In genomic region chr12:4828176-4828575, GRCh38 we compare ENCODE assay signal across 23 cellular contexts.
DNase-seq lines count a peak whose midpoint lies in the region; ATAC-seq and TF ChIP-seq lines count a peak whose summit lies in the region.
"Had no signal": no experiment of that assay in that cellular context is flagged by ENCODE, and none has a peak within 500 bp of the region (broad histone marks: within the 10 kb centered on the region; RNA-seq: fewer than 3 reads in every experiment).

No MANE protein-coding gene starts in this region.

- peak overlapping the region; percentile 78 for H3K4me3 Mint-ChIP-seq in stimulated activated naive CD8-positive, alpha-beta T cell treated with anti-CD3 and anti-CD28 coated beads, Interleukin-15, Interleukin-2, amounts not matched to agents 100 ng/mL and 50 ng/mL, for 24 hours
- peak overlapping the region; percentile 92 for H3K4me3 Mint-ChIP-seq in activated T-helper 2 cell treated with anti-CD3 and anti-CD28 coated beads, Interferon-gamma antibody, Interleukin-2, Interleukin-4, amounts not matched to agents 10 μg/mL and 5 μg/mL and 100 μg/mL, durations not matched to agents 14 hours and 24 hours and 36 hours (ENCODE audit: low read depth)
- peak overlapping the region; percentile 81 to 84 for H3K4me3 Mint-ChIP-seq in stimulated activated naive CD8-positive, alpha-beta T cell treated with anti-CD3 and anti-CD28 coated beads, Interleukin-15, amount 100 ng/mL, for 72 hours
- H3K4me3 Mint-ChIP-seq: central memory CD8-positive, alpha-beta T cell; H9 had no signal

- H2AFZ ChIP-seq in Loucy (ENCODE audit: low read length): no peak overlapping the region
- H2AFZ ChIP-seq: parathyroid adenoma had no signal

- no peaks in the 10 kb centered on the region for H3K27me3 Mint-ChIP-seq in stimulated activated naive CD8-positive, alpha-beta T cell treated with anti-CD3 and anti-CD28 coated beads, Interleukin-15, Interleukin-2, amounts not matched to agents 100 ng/mL and 50 ng/mL, for 24 hours
- no peaks in the 10 kb centered on the region for H3K27me3 Mint-ChIP-seq in activated T-helper 2 cell treated with anti-CD3 and anti-CD28 coated beads, Interferon-gamma antibody, Interleukin-2, Interleukin-4, amounts not matched to agents 10 μg/mL and 5 μg/mL and 100 μg/mL, durations not matched to agents 14 hours and 24 hours and 36 hours (ENCODE audit: low read depth)
- H3K27me3 Mint-ChIP-seq in stimulated activated naive CD8-positive, alpha-beta T cell treated with anti-CD3 and anti-CD28 coated beads, Interleukin-15, amount 100 ng/mL, for 72 hours: no peaks in the 10 kb centered on the region
- H3K27me3 Mint-ChIP-seq: central memory CD8-positive, alpha-beta T cell; naive thymus-derived CD8-positive, alpha-beta T cell had no signal

- peak overlapping the region; percentile 87 for H3K4me3 ChIP-seq in Loucy (ENCODE audit: low read length, poor library complexity, severe bottlenecking)
- H3K4me3 ChIP-seq: sigmoid colon, SK-N-MC, stomach had no signal

- H3K9me3 Mint-ChIP-seq in stimulated activated naive CD8-positive, alpha-beta T cell treated with anti-CD3 and anti-CD28 coated beads, Interleukin-15, Interleukin-2, amounts not matched to agents 100 ng/mL and 50 ng/mL, for 24 hours: peaks cover 7% of the 10 kb centered on the region
- peaks cover 8% of the 10 kb centered on the region for H3K9me3 Mint-ChIP-seq in activated T-helper 2 cell treated with anti-CD3 and anti-CD28 coated beads, Interferon-gamma antibody, Interleukin-2, Interleukin-4, amounts not matched to agents 10 μg/mL and 5 μg/mL and 100 μg/mL, durations not matched to agents 14 hours and 24 hours and 36 hours
- peaks cover 5 to 13% of the 10 kb centered on the region in 2 donors for H3K9me3 Mint-ChIP-seq in stimulated activated naive CD8-positive, alpha-beta T cell treated with anti-CD3 and anti-CD28 coated beads, Interleukin-15, amount 100 ng/mL, for 72 hours
- H3K9me3 Mint-ChIP-seq: central memory CD8-positive, alpha-beta T cell had no signal

- no peaks in the 10 kb centered on the region for H4K20me1 ChIP-seq in Loucy (ENCODE audit: insufficient read depth, low read length, poor library complexity, severe bottlenecking)

- no peak for ATAC-seq in stimulated activated naive CD8-positive, alpha-beta T cell treated with anti-CD3 and anti-CD28 coated beads, Interleukin-15, Interleukin-2, amounts not matched to agents 100 U/mL and 50 U/mL, for 24 hours
- ATAC-seq in stimulated activated naive CD8-positive, alpha-beta T cell treated with anti-CD3 and anti-CD28 coated beads, Interleukin-15, amount 100 ng/mL, for 72 hours: no peak
- ATAC-seq in SK-N-SH treated with all-trans-retinoic acid at 6 μM for 48 hours: no peak
- no peak for ATAC-seq in left colon
- ATAC-seq: foreskin keratinocyte; naive thymus-derived CD8-positive, alpha-beta T cell had no signal

- no peak for TF ChIP-seq CTCF in Loucy (conservative IDR thresholded peaks at IDR 0.05; ENCODE audit: low read length)

- peak overlapping the region; percentile 97 for H3K9ac ChIP-seq in Loucy (ENCODE audit: low read depth, low read length, poor library complexity, severe bottlenecking)
- H3K9ac ChIP-seq: parathyroid adenoma had no signal

- H3K4me1 Mint-ChIP-seq in stimulated activated naive CD8-positive, alpha-beta T cell treated with anti-CD3 and anti-CD28 coated beads, Interleukin-15, Interleukin-2, amounts not matched to agents 100 ng/mL and 50 ng/mL, for 24 hours (ENCODE audit: low read depth): peaks cover 90% of the 10 kb centered on the region
- peaks cover 85% of the 10 kb centered on the region for H3K4me1 Mint-ChIP-seq in activated T-helper 2 cell treated with anti-CD3 and anti-CD28 coated beads, Interferon-gamma antibody, Interleukin-2, Interleukin-4, amounts not matched to agents 10 μg/mL and 5 μg/mL and 100 μg/mL, durations not matched to agents 14 hours and 24 hours and 36 hours (ENCODE audit: low read depth)
- H3K4me1 Mint-ChIP-seq in stimulated activated naive CD8-positive, alpha-beta T cell treated with anti-CD3 and anti-CD28 coated beads, Interleukin-15, amount 100 ng/mL, for 72 hours: peaks cover 78% of the 10 kb centered on the region

- intact Hi-C loops in activated T-helper 2 cell treated with anti-CD3 and anti-CD28 coated beads, Interferon-gamma antibody, Interleukin-2, Interleukin-4, amounts not matched to agents 10 μg/mL and 5 μg/mL and 100 μg/mL, durations not matched to agents 14 hours and 24 hours and 36 hours (cut with micrococcal nuclease): loop anchor here (5.0 to 10.0 kb wide), 3 partner anchors 181 to 953 kb away; partner anchors contain the start of genes AKAP3, CCND2, NDUFA9 and PARP11
- intact Hi-C loops in left colon (cut with DNase I, micrococcal nuclease): no loop called here

- H3K4me2 ChIP-seq in Loucy (ENCODE audit: low read depth, low read length, poor library complexity, severe bottlenecking): peak overlapping the region; percentile 98

- no peaks in the 10 kb centered on the region for H3K36me3 ChIP-seq in Loucy (ENCODE audit: insufficient read depth, low read length)
- H3K36me3 ChIP-seq: sigmoid colon, stomach had no signal

- H3K4me1 ChIP-seq in Loucy (ENCODE audit: insufficient read depth, low read length, poor library complexity, severe bottlenecking): peaks cover 61% of the 10 kb centered on the region
- H3K4me1 ChIP-seq: Caco-2, foreskin keratinocyte, parathyroid adenoma, sigmoid colon, stomach had no signal

- H3K27me3 ChIP-seq in Loucy (ENCODE audit: insufficient read depth, low read length, poor library complexity, severe bottlenecking): no peaks in the 10 kb centered on the region
- H3K27me3 ChIP-seq: foreskin keratinocyte had no signal

- H3K9me2 ChIP-seq in Loucy (replicated peaks; ENCODE audit: low read depth, low read length): no peaks in the 10 kb centered on the region

- no peak for DNase-seq in stimulated activated naive CD8-positive, alpha-beta T cell treated with anti-CD3 and anti-CD28 coated beads, Interleukin-15, Interleukin-2, amounts not matched to agents 100 U/mL and 50 U/mL, for 24 hours
- DNase-seq in activated T-helper 2 cell treated with anti-CD3 and anti-CD28 coated beads, Interferon-gamma antibody, Interleukin-2, Interleukin-4, amounts not matched to agents 10 μg/mL and 5 μg/mL and 100 μg/mL, durations not matched to agents 14 hours and 24 hours and 36 hours (ENCODE audit: low spot score): no peak
- no peak for DNase-seq in stimulated activated naive CD8-positive, alpha-beta T cell treated with anti-CD3 and anti-CD28 coated beads, Interleukin-15, amount 100 ng/mL, for 72 hours
- no peak for DNase-seq in NCI-H2171 treated with DMSO at 0.1 percent for 48 hours (lab: John Stamatoyannopoulos, UW)
- DNase-seq in left colon: no peak
- DNase-seq: anterior cingulate cortex; Caco-2; foreskin keratinocyte; H9; hypothalamus; mesenchymal stem cell; naive thymus-derived CD8-positive, alpha-beta T cell; NCI-H1436; NCI-H226; sigmoid colon; stomach; trophoblast cell had no signal

- H3K27ac Mint-ChIP-seq in stimulated activated naive CD8-positive, alpha-beta T cell treated with anti-CD3 and anti-CD28 coated beads, Interleukin-15, Interleukin-2, amounts not matched to agents 100 ng/mL and 50 ng/mL, for 24 hours: peak overlapping the region; percentile 28
- H3K27ac Mint-ChIP-seq in activated T-helper 2 cell treated with anti-CD3 and anti-CD28 coated beads, Interferon-gamma antibody, Interleukin-2, Interleukin-4, amounts not matched to agents 10 μg/mL and 5 μg/mL and 100 μg/mL, durations not matched to agents 14 hours and 24 hours and 36 hours: peak overlapping the region; percentile 99
- peak overlapping the region in 1 of 2 donors; percentile 95 for H3K27ac Mint-ChIP-seq in stimulated activated naive CD8-positive, alpha-beta T cell treated with anti-CD3 and anti-CD28 coated beads, Interleukin-15, amount 100 ng/mL, for 72 hours
- H3K27ac Mint-ChIP-seq: H9 had no signal

- H3K79me2 ChIP-seq in Loucy (ENCODE audit: insufficient read depth, low read length): peaks cover 82% of the 10 kb centered on the region
- H3K79me2 ChIP-seq: parathyroid adenoma had no signal

- peaks cover 3% of the 10 kb centered on the region for H3K36me3 Mint-ChIP-seq in stimulated activated naive CD8-positive, alpha-beta T cell treated with anti-CD3 and anti-CD28 coated beads, Interleukin-15, Interleukin-2, amounts not matched to agents 100 ng/mL and 50 ng/mL, for 24 hours (ENCODE audit: low read depth)
- peaks cover 43% of the 10 kb centered on the region for H3K36me3 Mint-ChIP-seq in activated T-helper 2 cell treated with anti-CD3 and anti-CD28 coated beads, Interferon-gamma antibody, Interleukin-2, Interleukin-4, amounts not matched to agents 10 μg/mL and 5 μg/mL and 100 μg/mL, durations not matched to agents 14 hours and 24 hours and 36 hours (ENCODE audit: low read depth)

- no peaks in the 10 kb centered on the region for H3F3A ChIP-seq in Loucy (ENCODE audit: low read depth)

- H3K9me3 ChIP-seq in Loucy (ENCODE audit: insufficient read depth, low read depth, low read length): no peaks in the 10 kb centered on the region; the same call in 1 of the 2 replicates

TF ChIP-seq in SK-N-SH treated with all-trans-retinoic acid at 6 μM for 48 hours, 23 proteins besides CTCF, POLR2A, EP300 and RAD21 (continues in another document):
- TF ChIP-seq TOX (CRISPR knock-in tag; IDR thresholded peaks at IDR 0.05; ENCODE audit: borderline replicate concordance) (no peak), TSHZ2 (CRISPR knock-in tag; IDR thresholded peaks at IDR 0.05) (no peak)
